In genomic region chr17:40062347-40063033, GRCh38 we compare ENCODE assay signal across 8 cellular contexts. TPM values are rescaled to one million over a fixed set of nuclear protein-coding genes. Genes with fewer than 3 reads are reported as not detected.
A peak's percentile ranks its signal among the peaks of the same experiment; 100 is the strongest.
DNase-seq lines count a peak whose midpoint lies in the region; ATAC-seq and TF ChIP-seq lines count a peak whose summit lies in the region.

THRA (plus strand) TSS chr17:40062965; CDS start chr17:40074489, 11,524 bp downstream.

- peaks cover 58% of the 10 kb centered on the region for H3K4me1 ChIP-seq in mucosa of stomach (ENCODE audit: control insufficient read depth, insufficient read depth, low read length)

- no peaks in the 10 kb centered on the region for H3K36me3 ChIP-seq in mucosa of stomach (ENCODE audit: control insufficient read depth, insufficient read depth, low read length)

- peak; percentile 88 for DNase-seq in GM10248 (ENCODE audit: extremely low spot score)
- peak; percentile 46 for DNase-seq in NOMO-1 treated with DMSO at 0.1 percent for 48 hours (lab: John Stamatoyannopoulos, UW; ENCODE audit: unreplicated experiment)
- DNase-seq in activated T-cell treated with anti-CD3 and anti-CD28 coated beads, Interleukin-2, amount 50 U/mL, for 72 hours: peak; percentile 76 to 81
- DNase-seq in stimulated activated naive CD8-positive, alpha-beta T cell treated with anti-CD3 and anti-CD28 coated beads, Interleukin-15, Interleukin-2, amounts not matched to agents 100 U/mL and 50 U/mL, for 24 hours: peak; percentile 77

- ATAC-seq in HG02759 (IDR thresholded peaks at IDR 0.05; ENCODE audit: unreplicated experiment) (peak; percentile 85), esophagus mucosa (peak; percentile 62), HG02970 (IDR thresholded peaks at IDR 0.05; ENCODE audit: low FRiP score, unreplicated experiment) (no peak)
- peak; percentile 87 to 92 for ATAC-seq in activated T-cell treated with anti-CD3 and anti-CD28 coated beads, Interleukin-2, amount 50 U/mL, for 72 hours (replicated peaks in 1 of 2)
- ATAC-seq in stimulated activated naive CD8-positive, alpha-beta T cell treated with anti-CD3 and anti-CD28 coated beads, Interleukin-15, Interleukin-2, amounts not matched to agents 100 U/mL and 50 U/mL, for 24 hours: peak; percentile 74

- no peaks in the 10 kb centered on the region for H3K27me3 ChIP-seq in mucosa of stomach (ENCODE audit: control insufficient read depth, insufficient read depth, low read length)

- H3K9me3 Mint-ChIP-seq in activated T-cell treated with anti-CD3 and anti-CD28 coated beads, Interleukin-2, amount 50 U/mL, for 72 hours: no peaks in the 10 kb centered on the region

- no peaks in the 10 kb centered on the region for H3K9me3 ChIP-seq in mucosa of stomach (ENCODE audit: control insufficient read depth, low read length)

- H3K4me1 Mint-ChIP-seq in activated T-cell treated with anti-CD3 and anti-CD28 coated beads, Interleukin-2, amount 50 U/mL, for 72 hours (ENCODE audit: low read depth): peaks cover 37% of the 10 kb centered on the region

- H3K4me3 Mint-ChIP-seq in activated T-cell treated with anti-CD3 and anti-CD28 coated beads, Interleukin-2, amount 50 U/mL, for 72 hours: peak within 1 kb of the TSS; percentile 79 to 89

- POLR2A ChIA-PET in GM10248 (lab: Yijun Ruan, JAX): interaction anchor here (0.6 kb wide), 1 partner anchor 16 kb away, joined by 4 read pairs; no protein-coding TSS in a partner anchor

- H3K27me3 Mint-ChIP-seq in activated T-cell treated with anti-CD3 and anti-CD28 coated beads, Interleukin-2, amount 50 U/mL, for 72 hours (ENCODE audit: low read depth): no peaks in the 10 kb centered on the region

- peak; percentile 27 for TF ChIP-seq CTCF in GM10248 (IDR thresholded peaks at IDR 0.05; ENCODE audit: control extremely low read depth, extremely low read depth, low read depth, missing control alignments)

- peak within 1 kb of the TSS; percentile 3 for H3K27ac Mint-ChIP-seq in activated T-cell treated with anti-CD3 and anti-CD28 coated beads, Interleukin-2, amount 50 U/mL, for 72 hours

- H3K9ac ChIP-seq in mucosa of stomach (ENCODE audit: low read length): peak within 1 kb of the TSS; percentile 86

- CTCF ChIA-PET in GM10248 (lab: Yijun Ruan, JAX): interaction anchor here (0.8 to 14.2 kb wide), 13 partner anchors 9 to 156 kb away, joined by 3 to 215 read pairs (median 4); partner anchors contain the start of genes CSF3, MED24 and WIPF2

- peaks cover 1% of the 10 kb centered on the region in 2 donors for H3K36me3 Mint-ChIP-seq in activated T-cell treated with anti-CD3 and anti-CD28 coated beads, Interleukin-2, amount 50 U/mL, for 72 hours (ENCODE audit: insufficient read depth in 2 of 2)

- H3K4me3 ChIP-seq in mucosa of stomach (ENCODE audit: low read length): peak within 1 kb of the TSS; percentile 94

RNA-seq across cellular contexts. Expression of gene THRA, which starts in this region (rescaled TPM):
- 10 to 100 TPM; 12.2 to 14.7 TPM for total RNA-seq in activated T-cell treated with anti-CD3 and anti-CD28 coated beads, Interleukin-2, amount 50 U/mL, for 72 hours
- 9.4 TPM for total RNA-seq in esophagus mucosa
